11 cellular contexts compared by ENCODE assay signal in genomic region chr1:41954533-41954944, GRCh38. TPM values are rescaled to one million over a fixed set of nuclear protein-coding genes. Genes with fewer than 3 reads are reported as not detected.
DNase-seq lines count a peak whose midpoint lies in the region; ATAC-seq, FAIRE-seq and TF ChIP-seq lines count a peak whose summit lies in the region.
"Had no signal": no experiment of that assay in that cellular context is flagged by ENCODE, and none has a peak within 500 bp of the region (broad histone marks: within the 10 kb centered on the region; RNA-seq: fewer than 3 reads in every experiment).

No MANE protein-coding gene starts in this region.

- intact Hi-C loops in Calu3 (cut with micrococcal nuclease; ENCODE audit: unreplicated experiment), result loop anchor here (2.0 kb wide), 1 partner anchor 50 kb away; no protein-coding TSS in a partner anchor

- no peaks in the 10 kb centered on the region for H3K9me3 Mint-ChIP-seq in Calu3 (ENCODE audit: low read depth, unreplicated experiment)

- H3K9me3 ChIP-seq in MG63 (no peaks in the 10 kb centered on the region), Peyer's patch (no peaks in the 10 kb centered on the region)
- H3K9me3 ChIP-seq: ascending aorta had no signal

- BruUV-seq in Calu3 (replicated peaks; lab: Mats Ljungman, UMichigan), result no TSS peak

- no peak for FAIRE-seq in GM12892 (lab: Jason Lieb, UNC)

- ATAC-seq in left lobe of liver, result peak; percentile 94

- POLR2A ChIA-PET in GM10248 (lab: Yijun Ruan, JAX), result no interaction called here

- peak overlapping the region; percentile 91 for H3K27ac ChIP-seq in brain microvascular endothelial cell
- H3K27ac ChIP-seq in Peyer's patch, result no peak overlapping the region
- H3K27ac ChIP-seq: ascending aorta had no signal

- TF ChIP-seq POLR2A in Peyer's patch (IDR thresholded peaks at IDR 0.05) (no peak), GM12892 (IDR thresholded peaks at IDR 0.05; ENCODE audit: low read depth, low read length) (no peak)

- H3K36me3 ChIP-seq in MG63, result no peaks in the 10 kb centered on the region
- H3K36me3 ChIP-seq in brain microvascular endothelial cell (replicated peaks), result no peaks in the 10 kb centered on the region
- H3K36me3 ChIP-seq in Peyer's patch, result no peaks in the 10 kb centered on the region
- H3K36me3 ChIP-seq: ascending aorta had no signal

- H3K27me3 Mint-ChIP-seq in Calu3 (ENCODE audit: unreplicated experiment), result no peaks in the 10 kb centered on the region

- peaks cover 13% of the 10 kb centered on the region for H3K36me3 Mint-ChIP-seq in Calu3 (ENCODE audit: insufficient read depth, unreplicated experiment)

- peaks cover 80% of the 10 kb centered on the region for H3K4me1 Mint-ChIP-seq in Calu3 (ENCODE audit: low read depth, unreplicated experiment)

- no peaks in the 10 kb centered on the region for H3K4me1 ChIP-seq in Peyer's patch
- H3K4me1 ChIP-seq: ascending aorta had no signal

- H3K4me3 Mint-ChIP-seq in Calu3 (ENCODE audit: low read depth, unreplicated experiment), result peak overlapping the region; percentile 56

- H3K27me3 ChIP-seq in MG63 (no peaks in the 10 kb centered on the region), brain microvascular endothelial cell (replicated peaks) (no peaks in the 10 kb centered on the region), Peyer's patch (no peaks in the 10 kb centered on the region)
- H3K27me3 ChIP-seq: ascending aorta had no signal

- in situ Hi-C loops in brain microvascular endothelial cell (cut with HindIII; ENCODE audit: low pct_ligation_motif_present, low sequenced_read_pairs), result no loop called here

- peak overlapping the region; percentile 85 for H3K27ac Mint-ChIP-seq in Calu3 (ENCODE audit: unreplicated experiment)

- no peak for TF ChIP-seq CTCF in Calu3 (IDR thresholded peaks at IDR 0.05; ENCODE audit: unreplicated experiment)
- no peak for TF ChIP-seq CTCF in brain microvascular endothelial cell (IDR thresholded peaks at IDR 0.05; ENCODE audit: low read depth, low read length, missing control alignments)
- no peak for TF ChIP-seq CTCF in Peyer's patch (IDR thresholded peaks at IDR 0.05)
- TF ChIP-seq CTCF in GM10248 (IDR thresholded peaks at IDR 0.05; ENCODE audit: control extremely low read depth, extremely low read depth, low read depth, missing control alignments), result no peak

- no peak overlapping the region for H3K4me3 ChIP-seq in MG63
- H3K4me3 ChIP-seq in brain microvascular endothelial cell (ENCODE audit: low read depth, low read length), result no peak overlapping the region
- H3K4me3 ChIP-seq in Peyer's patch, result no peak overlapping the region
- H3K4me3 ChIP-seq: ascending aorta had no signal

- CTCF ChIA-PET in Calu3 (lab: Charles Lee) (interaction anchor here (0.7 to 1.7 kb wide), 4 partner anchors 19 to 203 kb away, joined by 3 to 10 read pairs (median 3); partner anchors contain the start of gene HIVEP3), GM10248 (lab: Yijun Ruan, JAX) (interaction anchor here (0.8 to 1.2 kb wide), 2 partner anchors 11 to 381 kb away, joined by 3 read pairs; no protein-coding TSS in a partner anchor)

- DNase-seq in Calu3 (peak; percentile 63), MG63 (peak; percentile 88), brain microvascular endothelial cell (peak; percentile 90), left lobe of liver (ENCODE audit: low spot score) (no peak), NCI-H187 (lab: John Stamatoyannopoulos, UW) (no peak), Peyer's patch (no peak), GM10248 (ENCODE audit: extremely low spot score) (no peak), GM12892 (ENCODE audit: insufficient read length) (no peak)
- DNase-seq: activated CD4-positive, alpha-beta T cell treated with anti-CD3 and anti-CD28 coated beads, Interleukin-2, amount 50 U/mL, for 48 hours; RPMI8226 had no signal

RNA-seq across cellular contexts. Expression of gene HIVEP3, which starts 35.8 kb away (rescaled TPM):
- 5.6 and 9.0 TPM in 2 replicates for total RNA-seq in Calu3 (2022)
- 0.67 TPM in 1 of 2 replicates, not detected in the other for total RNA-seq in MG63 (2014; rRNA removed; shearing (Covaris generic); ENCODE audit: low replicate concordance)
- total RNA-seq in left lobe of liver, result 2.6 TPM
- total RNA-seq in Peyer's patch, result 1 to 10 TPM; 4.6 to 8.3 (median 6.5) TPM
- polyA plus RNA-seq in GM12892 (2012; ENCODE audit: missing spikeins), result 5.1 TPM

Comparison
In these comparisons a context has a peak if more than half of its experiments do, and no peak if none do; other contexts are left out.
1. DNase-seq: peak in Calu3 (single experiment), MG63 (single experiment) and brain microvascular endothelial cell (single experiment); none in left lobe of liver (single experiment), NCI-H187 (0 of 2), Peyer's patch (0 of 3), GM10248 (single experiment) and GM12892 (single experiment).